In the genomic region with DNA sequence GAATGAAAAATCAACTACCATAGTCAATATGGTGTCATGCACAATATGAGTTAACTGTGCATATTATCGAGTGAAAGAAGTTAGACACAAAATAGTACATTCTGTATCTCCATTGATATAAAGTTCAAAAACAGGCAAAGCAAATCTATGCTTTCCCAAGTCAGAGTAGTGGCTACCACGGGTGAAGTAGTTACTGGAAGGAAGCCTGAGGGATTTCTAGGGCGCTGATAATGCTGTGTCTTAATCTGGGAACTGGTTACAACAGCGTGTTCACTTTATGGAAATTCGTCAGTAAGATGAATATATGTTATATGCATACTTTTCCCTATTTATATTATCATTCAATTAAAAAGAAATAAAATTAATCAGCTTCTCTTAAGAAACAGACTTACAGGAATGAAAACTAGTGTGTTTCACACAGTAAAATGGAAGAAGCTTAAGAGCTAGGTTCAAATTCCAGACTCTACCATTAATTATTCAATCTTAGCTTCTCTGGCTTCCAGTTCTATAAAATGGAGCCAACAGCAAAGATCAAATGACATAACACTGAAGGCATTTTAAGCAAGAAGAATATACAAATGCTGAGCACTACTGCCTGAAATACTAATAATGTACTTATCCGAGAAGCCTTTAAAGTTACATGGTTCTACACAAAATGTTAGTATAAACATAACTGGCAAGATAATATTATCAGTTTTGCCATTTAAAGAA, we compare ENCODE assay signal across 30 cellular contexts. TPM values are rescaled to one million over a fixed set of nuclear protein-coding genes. Genes with fewer than 3 reads are reported as not detected.
DNase-seq lines count a peak whose midpoint lies in the region; ATAC-seq lines count a peak whose summit lies in the region.
"Had no signal": no experiment of that assay in that cellular context is flagged by ENCODE, and none has a peak within 500 bp of the region (broad histone marks: within the 10 kb centered on the region; RNA-seq: fewer than 3 reads in every experiment).

No MANE protein-coding gene starts in this region.

- no peaks in the 10 kb centered on the region for H3K9me3 ChIP-seq in CD4-positive, alpha-beta memory T cell (ENCODE audit: control insufficient read depth in 1 of 2, low read length in 2 of 2)
- no peaks in the 10 kb centered on the region for H3K9me3 ChIP-seq in naive thymus-derived CD4-positive, alpha-beta T cell (ENCODE audit: control insufficient read depth in 2 of 3, low read length in 3 of 3)
- H3K9me3 ChIP-seq: BE2C, esophagus squamous epithelium, left lung, right lobe of liver, suprapubic skin had no signal

- H3K4me3 ChIP-seq in CD4-positive, alpha-beta memory T cell (ENCODE audit: low read length in 2 of 2) = no peak overlapping the region
- H3K4me3 ChIP-seq in naive thymus-derived CD4-positive, alpha-beta T cell (ENCODE audit: low read length) = no peak overlapping the region
- H3K4me3 ChIP-seq: esophagus squamous epithelium, left lung, right lobe of liver, suprapubic skin had no signal

- peaks cover 13% of the 10 kb centered on the region for H3K36me3 Mint-ChIP-seq in activated CD4-positive, alpha-beta memory T cell treated with anti-CD3 and anti-CD28 coated beads for 36 hours
- peaks cover 21% of the 10 kb centered on the region for H3K36me3 Mint-ChIP-seq in activated CD4-positive, alpha-beta memory T cell treated with anti-CD3 and anti-CD28 coated beads, Interleukin-2, amount 10 ng/mL, durations not matched to agents 7 days and 5 days (ENCODE audit: low read depth)
- H3K36me3 Mint-ChIP-seq in CD4-positive, alpha-beta memory T cell = peaks cover 6 to 7% of the 10 kb centered on the region in 2 donors
- peaks cover 39% of the 10 kb centered on the region for H3K36me3 Mint-ChIP-seq in activated CD8-positive, alpha-beta T cell treated with anti-CD3 and anti-CD28 coated beads, Interleukin-2, amount 10 ng/mL, durations not matched to agents 7 days and 5 days (ENCODE audit: low read depth)
- H3K36me3 Mint-ChIP-seq in naive thymus-derived CD4-positive, alpha-beta T cell = peaks cover 0 to 29% (median 7%) of the 10 kb centered on the region in 5 donors

- CTCF ChIA-PET in activated CD4-positive, alpha-beta memory T cell treated with anti-CD3 and anti-CD28 coated beads for 36 hours (lab: Charles Lee) = interaction anchor here (1.4 to 1.6 kb wide), 2 partner anchors 9 to 116 kb away, joined by 3 to 4 read pairs; no protein-coding TSS in a partner anchor
- CTCF ChIA-PET in activated CD4-positive, alpha-beta memory T cell treated with anti-CD3 and anti-CD28 coated beads, Interleukin-2, amount 10 ng/mL, durations not matched to agents 7 days and 5 days (lab: Charles Lee) = interaction anchor here (1.1 kb wide), 1 partner anchor 8 kb away, joined by 3 read pairs; no protein-coding TSS in a partner anchor
- CTCF ChIA-PET in CD4-positive, alpha-beta memory T cell (lab: Charles Lee; ENCODE audit: partially characterized antibody) = interaction anchor here (0.7 to 1.6 kb wide), 5 partner anchors 11 to 337 kb away, joined by 3 to 6 read pairs (median 3); no protein-coding TSS in a partner anchor
- CTCF ChIA-PET in activated CD8-positive, alpha-beta T cell treated with anti-CD3 and anti-CD28 coated beads, Interleukin-2, amount 10 ng/mL, durations not matched to agents 7 days and 5 days (lab: Charles Lee) = interaction anchor here (0.9 to 1.6 kb wide), 6 partner anchors 9 to 289 kb away, joined by 3 to 7 read pairs (median 4); no protein-coding TSS in a partner anchor
- CTCF ChIA-PET in naive thymus-derived CD4-positive, alpha-beta T cell (lab: Charles Lee) = interaction anchor here (0.6 to 1.4 kb wide), 2 partner anchors 242 to 330 kb away, joined by 3 read pairs; no protein-coding TSS in a partner anchor

- POLR2A ChIA-PET in activated CD4-positive, alpha-beta memory T cell treated with anti-CD3 and anti-CD28 coated beads for 36 hours (lab: Charles Lee) = no interaction called here
- POLR2A ChIA-PET in activated CD4-positive, alpha-beta memory T cell treated with anti-CD3 and anti-CD28 coated beads, Interleukin-2, amount 10 ng/mL, durations not matched to agents 7 days and 5 days (lab: Charles Lee) = interaction anchor here (0.7 kb wide), 1 partner anchor 17 kb away, joined by 3 read pairs; no protein-coding TSS in a partner anchor
- POLR2A ChIA-PET in CD4-positive, alpha-beta memory T cell (lab: Charles Lee; ENCODE audit: partially characterized antibody) = interaction anchor here (1.2 to 1.3 kb wide), 2 partner anchors 11 to 18 kb away, joined by 3 read pairs; no protein-coding TSS in a partner anchor
- POLR2A ChIA-PET in activated CD8-positive, alpha-beta T cell treated with anti-CD3 and anti-CD28 coated beads, Interleukin-2, amount 10 ng/mL, durations not matched to agents 7 days and 5 days (lab: Charles Lee) = interaction anchor here (0.8 to 1.9 kb wide), 3 partner anchors 43 to 60 kb away, joined by 4 to 8 read pairs (median 5); no protein-coding TSS in a partner anchor
- POLR2A ChIA-PET in naive thymus-derived CD4-positive, alpha-beta T cell (lab: Charles Lee) = interaction anchor here (0.6 to 3.4 kb wide), 9 partner anchors 9 to 174 kb away, joined by 3 to 25 read pairs (median 3); no protein-coding TSS in a partner anchor

- H3K4me3 Mint-ChIP-seq in activated CD4-positive, alpha-beta memory T cell treated with anti-CD3 and anti-CD28 coated beads for 36 hours = no peak overlapping the region
- no peak overlapping the region for H3K4me3 Mint-ChIP-seq in activated CD4-positive, alpha-beta memory T cell treated with anti-CD3 and anti-CD28 coated beads, Interleukin-2, amount 10 ng/mL, durations not matched to agents 7 days and 5 days
- H3K4me3 Mint-ChIP-seq in CD4-positive, alpha-beta memory T cell = peak overlapping the region in 1 of 8 donors; percentile 9
- no peak overlapping the region for H3K4me3 Mint-ChIP-seq in activated CD8-positive, alpha-beta T cell treated with anti-CD3 and anti-CD28 coated beads, Interleukin-2, amount 10 ng/mL, durations not matched to agents 7 days and 5 days
- peak overlapping the region in 9 of 10 donors; percentile 66 to 90 (median 70) for H3K4me3 Mint-ChIP-seq in naive thymus-derived CD4-positive, alpha-beta T cell
- H3K4me3 Mint-ChIP-seq: endodermal cell had no signal

- H3K27me3 ChIP-seq in CD4-positive, alpha-beta memory T cell (ENCODE audit: insufficient read depth, low read length) = no peaks in the 10 kb centered on the region
- no peaks in the 10 kb centered on the region for H3K27me3 ChIP-seq in naive thymus-derived CD4-positive, alpha-beta T cell (ENCODE audit: control insufficient read depth in 2 of 2, insufficient read depth in 2 of 2, low read length in 2 of 2)
- H3K27me3 ChIP-seq: esophagus squamous epithelium, left lung, right lobe of liver, suprapubic skin had no signal

- H3K27me3 Mint-ChIP-seq in activated CD4-positive, alpha-beta memory T cell treated with anti-CD3 and anti-CD28 coated beads for 36 hours = no peaks in the 10 kb centered on the region
- H3K27me3 Mint-ChIP-seq in activated CD4-positive, alpha-beta memory T cell treated with anti-CD3 and anti-CD28 coated beads, Interleukin-2, amount 10 ng/mL, durations not matched to agents 7 days and 5 days = peaks cover 17% of the 10 kb centered on the region
- H3K27me3 Mint-ChIP-seq in CD4-positive, alpha-beta memory T cell = no peaks in the 10 kb centered on the region
- no peaks in the 10 kb centered on the region for H3K27me3 Mint-ChIP-seq in activated CD8-positive, alpha-beta T cell treated with anti-CD3 and anti-CD28 coated beads, Interleukin-2, amount 10 ng/mL, durations not matched to agents 7 days and 5 days (ENCODE audit: low read depth)
- H3K27me3 Mint-ChIP-seq in naive thymus-derived CD4-positive, alpha-beta T cell = peaks cover 0 to 2% (median 0%) of the 10 kb centered on the region in 5 donors

- H3K27ac ChIP-seq in CD4-positive, alpha-beta memory T cell (ENCODE audit: low read depth, low read length) = no peak overlapping the region
- H3K27ac ChIP-seq in naive thymus-derived CD4-positive, alpha-beta T cell (ENCODE audit: low read depth, low read length) = peak overlapping the region; percentile 99
- H3K27ac ChIP-seq: esophagus squamous epithelium, left lung, parathyroid adenoma, right lobe of liver, suprapubic skin had no signal

- H3K9me3 Mint-ChIP-seq in activated CD4-positive, alpha-beta memory T cell treated with anti-CD3 and anti-CD28 coated beads for 36 hours = no peaks in the 10 kb centered on the region
- H3K9me3 Mint-ChIP-seq in activated CD4-positive, alpha-beta memory T cell treated with anti-CD3 and anti-CD28 coated beads, Interleukin-2, amount 10 ng/mL, durations not matched to agents 7 days and 5 days = no peaks in the 10 kb centered on the region
- peaks cover 0 to 5% (median 0%) of the 10 kb centered on the region in 8 donors for H3K9me3 Mint-ChIP-seq in CD4-positive, alpha-beta memory T cell
- H3K9me3 Mint-ChIP-seq in activated CD8-positive, alpha-beta T cell treated with anti-CD3 and anti-CD28 coated beads, Interleukin-2, amount 10 ng/mL, durations not matched to agents 7 days and 5 days (ENCODE audit: insufficient read depth) = peaks cover 5% of the 10 kb centered on the region
- peaks cover 0 to 14% (median 0%) of the 10 kb centered on the region in 11 donors for H3K9me3 Mint-ChIP-seq in naive thymus-derived CD4-positive, alpha-beta T cell
- H3K9me3 Mint-ChIP-seq: endodermal cell had no signal

- no peak for DNase-seq in activated CD4-positive, alpha-beta memory T cell treated with anti-CD3 and anti-CD28 coated beads for 36 hours
- no peak for DNase-seq in activated CD4-positive, alpha-beta memory T cell treated with anti-CD3 and anti-CD28 coated beads, Interleukin-2, amount 10 ng/mL, durations not matched to agents 7 days and 5 days
- DNase-seq in CD4-positive, alpha-beta memory T cell = no peak
- no peak for DNase-seq in activated CD8-positive, alpha-beta T cell treated with anti-CD3 and anti-CD28 coated beads, Interleukin-2, amount 10 ng/mL, durations not matched to agents 7 days and 5 days
- no peak for DNase-seq in naive thymus-derived CD4-positive, alpha-beta T cell
- no peak for DNase-seq in stimulated activated CD4-positive, alpha-beta T cell treated with anti-CD3 and anti-CD28 coated beads, Interleukin-1b, Interleukin-23, amount 100 ng/mL, for 48 hours
- no peak for DNase-seq in NCI-H1105 treated with DMSO at 0.1 percent for 48 hours (lab: John Stamatoyannopoulos, UW)
- DNase-seq: activated CD4-positive, CD25-positive, alpha-beta regulatory T cell treated with anti-CD3 and anti-CD28 coated beads, Interleukin-2, amount 50 U/mL, for 72 hours; activated effector memory CD4-positive, alpha-beta T cell treated with anti-CD3 and anti-CD28 coated beads, Interleukin-2, amount 50 U/mL, for 16 hours; aorta; BE2C; cortex of kidney; endodermal cell; esophagus squamous epithelium; hypothalamus; KG1; left lung; midbrain; MM.1S; NCI-H1436; NCI-H2107; NCI-H446; PC-3; right lobe of liver; Right ventricle myocardium superior; stimulated activated CD8-positive, alpha-beta memory T cell treated with anti-CD3 and anti-CD28 coated beads, Interleukin-4, amount 100 ng/mL, for 48 hours; SW 1271 had no signal

- intact Hi-C loops in activated CD4-positive, alpha-beta memory T cell treated with anti-CD3 and anti-CD28 coated beads for 36 hours (cut with micrococcal nuclease) = no loop called here
- intact Hi-C loops in CD4-positive, alpha-beta memory T cell (cut with micrococcal nuclease) = no loop called here
- intact Hi-C loops in naive thymus-derived CD4-positive, alpha-beta T cell (cut with micrococcal nuclease) = no loop called here

- H3K27ac Mint-ChIP-seq in activated CD4-positive, alpha-beta memory T cell treated with anti-CD3 and anti-CD28 coated beads for 36 hours = peak overlapping the region; percentile 60
- H3K27ac Mint-ChIP-seq in activated CD4-positive, alpha-beta memory T cell treated with anti-CD3 and anti-CD28 coated beads, Interleukin-2, amount 10 ng/mL, durations not matched to agents 7 days and 5 days = no peak overlapping the region
- H3K27ac Mint-ChIP-seq in CD4-positive, alpha-beta memory T cell = peak overlapping the region; percentile 81 to 94 (median 90)
- peak overlapping the region; percentile 76 for H3K27ac Mint-ChIP-seq in activated CD8-positive, alpha-beta T cell treated with anti-CD3 and anti-CD28 coated beads, Interleukin-2, amount 10 ng/mL, durations not matched to agents 7 days and 5 days
- H3K27ac Mint-ChIP-seq in naive thymus-derived CD4-positive, alpha-beta T cell = peak overlapping the region; percentile 24 to 100 (median 100)
- H3K27ac Mint-ChIP-seq: endodermal cell had no signal

- peaks cover 86% of the 10 kb centered on the region for H3K4me1 Mint-ChIP-seq in activated CD4-positive, alpha-beta memory T cell treated with anti-CD3 and anti-CD28 coated beads for 36 hours (ENCODE audit: low read depth)
- peaks cover 45% of the 10 kb centered on the region for H3K4me1 Mint-ChIP-seq in activated CD4-positive, alpha-beta memory T cell treated with anti-CD3 and anti-CD28 coated beads, Interleukin-2, amount 10 ng/mL, durations not matched to agents 7 days and 5 days
- peaks cover 45 to 71% (median 58%) of the 10 kb centered on the region in 4 donors for H3K4me1 Mint-ChIP-seq in CD4-positive, alpha-beta memory T cell
- peaks cover 88% of the 10 kb centered on the region for H3K4me1 Mint-ChIP-seq in activated CD8-positive, alpha-beta T cell treated with anti-CD3 and anti-CD28 coated beads, Interleukin-2, amount 10 ng/mL, durations not matched to agents 7 days and 5 days (ENCODE audit: low read depth)
- H3K4me1 Mint-ChIP-seq in naive thymus-derived CD4-positive, alpha-beta T cell = peaks cover 29 to 100% (median 90%) of the 10 kb centered on the region in 7 donors
- H3K4me1 Mint-ChIP-seq: endodermal cell had no signal

- ATAC-seq in activated CD8-positive, alpha-beta T cell treated with anti-CD3 and anti-CD28 coated beads, Interleukin-2, amount 10 ng/mL, durations not matched to agents 7 days and 5 days = no peak
- no peak for ATAC-seq in naive thymus-derived CD4-positive, alpha-beta T cell
- no peak for ATAC-seq in HG03039 (IDR thresholded peaks at IDR 0.05; ENCODE audit: unreplicated experiment)
- ATAC-seq: left lung, PC-3, right lobe of liver had no signal

- peaks cover 39% of the 10 kb centered on the region for H3K4me1 ChIP-seq in CD4-positive, alpha-beta memory T cell (ENCODE audit: insufficient read depth, low read length)
- peaks cover 18 to 79% of the 10 kb centered on the region in 2 donors for H3K4me1 ChIP-seq in naive thymus-derived CD4-positive, alpha-beta T cell (ENCODE audit: control insufficient read depth in 2 of 2, insufficient read depth in 2 of 2, low read length in 2 of 2)
- H3K4me1 ChIP-seq: BE2C, esophagus squamous epithelium, left lung, right lobe of liver, suprapubic skin had no signal

- no peaks in the 10 kb centered on the region for H3K36me3 ChIP-seq in CD4-positive, alpha-beta memory T cell (ENCODE audit: insufficient read depth, low read length)
- H3K36me3 ChIP-seq in naive thymus-derived CD4-positive, alpha-beta T cell (ENCODE audit: control insufficient read depth in 2 of 3, insufficient read depth in 3 of 3, low read length in 3 of 3) = peaks cover 0 to 3% (median 0%) of the 10 kb centered on the region in 3 experiments
- H3K36me3 ChIP-seq: BE2C, esophagus squamous epithelium, left lung, right lobe of liver, suprapubic skin had no signal

RNA-seq across cellular contexts. Expression of a gene that starts 19.2 kb away (rescaled TPM):
- total RNA-seq in activated CD4-positive, alpha-beta memory T cell treated with anti-CD3 and anti-CD28 coated beads for 36 hours = 10 to 100 TPM; 49.2 to 55.4 TPM
- 10 to 100 TPM; 30.3 to 31.1 TPM for total RNA-seq in activated CD4-positive, alpha-beta memory T cell treated with anti-CD3 and anti-CD28 coated beads, Interleukin-2, amount 10 ng/mL, durations not matched to agents 7 days and 5 days
- 10 to 100 TPM; 44.4 to 48.0 TPM for total RNA-seq in CD4-positive, alpha-beta memory T cell
- 1 to 10 TPM; 6.5 to 7.2 TPM for polyA plus RNA-seq in CD4-positive, alpha-beta memory T cell
- 10 to 100 TPM; 61.3 to 70.9 TPM for total RNA-seq in activated CD8-positive, alpha-beta T cell treated with anti-CD3 and anti-CD28 coated beads, Interleukin-2, amount 10 ng/mL, durations not matched to agents 7 days and 5 days
- total RNA-seq in naive thymus-derived CD4-positive, alpha-beta T cell = 100 to 1,000 TPM in 4 of 5 experiments, 10 to 100 TPM in 1; 33.0 to 193 (median 133) TPM
- polyA plus RNA-seq in naive thymus-derived CD4-positive, alpha-beta T cell = 10 to 100 TPM; 24.8 to 26.5 TPM

Comparison
In these comparisons a context has a peak if more than half of its experiments do, and no peak if none do; other contexts are left out.
1. H3K4me3 Mint-ChIP-seq: peak in naive thymus-derived CD4-positive, alpha-beta T cell (9 of 10); none in activated CD4-positive, alpha-beta memory T cell treated with anti-CD3 and anti-CD28 coated beads for 36 hours (single experiment), activated CD4-positive, alpha-beta memory T cell treated with anti-CD3 and anti-CD28 coated beads, Interleukin-2, amount 10 ng/mL, durations not matched to agents 7 days and 5 days (single experiment) and activated CD8-positive, alpha-beta T cell treated with anti-CD3 and anti-CD28 coated beads, Interleukin-2, amount 10 ng/mL, durations not matched to agents 7 days and 5 days (single experiment).